Comparison of ENCODE assay signal across 16 cellular contexts in the genomic region with DNA sequence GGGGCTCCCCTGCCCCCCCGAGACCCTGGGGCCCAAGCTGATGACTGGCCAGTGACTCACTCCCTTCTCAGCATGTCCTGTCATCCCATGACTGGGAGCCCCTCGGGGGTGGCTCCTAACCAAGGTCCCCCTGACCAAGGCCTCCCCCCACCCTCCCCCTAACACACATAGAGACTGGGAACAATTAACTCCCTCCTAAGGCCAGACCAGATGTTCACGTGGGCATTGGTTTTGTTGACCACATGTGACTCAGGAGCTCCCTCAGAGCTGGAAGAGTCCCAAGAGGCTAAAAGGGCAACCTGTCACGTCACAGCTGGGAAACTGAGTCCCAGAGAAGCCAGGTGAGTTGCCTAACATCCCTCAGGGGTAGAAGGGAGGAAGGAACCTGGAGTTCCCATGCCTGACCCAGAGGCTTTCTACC. TPM values are rescaled to one million over a fixed set of nuclear protein-coding genes. Genes with fewer than 3 reads are reported as not detected.
DNase-seq lines count a peak whose midpoint lies in the region; ATAC-seq and TF ChIP-seq lines count a peak whose summit lies in the region.
"Had no signal": no experiment of that assay in that cellular context is flagged by ENCODE, and none has a peak within 500 bp of the region (broad histone marks: within the 10 kb centered on the region; RNA-seq: fewer than 3 reads in every experiment).

No MANE protein-coding gene starts in this region.

- H3K27ac Mint-ChIP-seq in osteocyte (ENCODE audit: unreplicated experiment), result peak overlapping the region; percentile 96
- no peak overlapping the region for H3K27ac Mint-ChIP-seq in activated CD4-positive, alpha-beta T cell treated with anti-CD3 and anti-CD28 coated beads, Interleukin-2, amount 10 ng/mL, durations not matched to agents 24 days and 14 days
- H3K27ac Mint-ChIP-seq: activated CD4-positive, alpha-beta memory T cell treated with anti-CD3 and anti-CD28 coated beads for 36 hours; activated naive CD4-positive, alpha-beta T cell treated with anti-CD3 and anti-CD28 coated beads, Interleukin-2, amount 50 U/mL, for 24 hours; CD14-positive monocyte; T-helper 1 cell treated with Interleukin-12 subunit alpha and Interleukin-12 subunit beta and Interleukin-4 antibody, amounts not matched to agents 30 μg/mL and 1 μg/mL, for 36 hours had no signal

- H3K36me3 Mint-ChIP-seq in osteocyte (ENCODE audit: unreplicated experiment), result no peaks in the 10 kb centered on the region
- no peaks in the 10 kb centered on the region for H3K36me3 Mint-ChIP-seq in activated CD4-positive, alpha-beta T cell treated with anti-CD3 and anti-CD28 coated beads, Interleukin-2, amount 10 ng/mL, durations not matched to agents 24 days and 14 days (ENCODE audit: low read depth)
- H3K36me3 Mint-ChIP-seq: activated CD4-positive, alpha-beta memory T cell treated with anti-CD3 and anti-CD28 coated beads for 36 hours; activated naive CD4-positive, alpha-beta T cell treated with anti-CD3 and anti-CD28 coated beads, Interleukin-2, amount 50 U/mL, for 24 hours; CD14-positive monocyte had no signal

- no peak overlapping the region for H3K4me3 Mint-ChIP-seq in osteocyte (ENCODE audit: unreplicated experiment)
- no peak overlapping the region for H3K4me3 Mint-ChIP-seq in activated CD4-positive, alpha-beta T cell treated with anti-CD3 and anti-CD28 coated beads, Interleukin-2, amount 10 ng/mL, durations not matched to agents 24 days and 14 days
- H3K4me3 Mint-ChIP-seq: activated CD4-positive, alpha-beta memory T cell treated with anti-CD3 and anti-CD28 coated beads for 36 hours; activated naive CD4-positive, alpha-beta T cell treated with anti-CD3 and anti-CD28 coated beads, Interleukin-2, amount 50 U/mL, for 24 hours; CD14-positive monocyte; T-helper 1 cell treated with Interleukin-12 subunit alpha and Interleukin-12 subunit beta and Interleukin-4 antibody, amounts not matched to agents 30 μg/mL and 1 μg/mL, for 36 hours had no signal

- no peaks in the 10 kb centered on the region for H3K27me3 Mint-ChIP-seq in osteocyte (ENCODE audit: unreplicated experiment)
- H3K27me3 Mint-ChIP-seq in activated CD4-positive, alpha-beta T cell treated with anti-CD3 and anti-CD28 coated beads, Interleukin-2, amount 10 ng/mL, durations not matched to agents 24 days and 14 days, result no peaks in the 10 kb centered on the region
- H3K27me3 Mint-ChIP-seq: activated CD4-positive, alpha-beta memory T cell treated with anti-CD3 and anti-CD28 coated beads for 36 hours; activated naive CD4-positive, alpha-beta T cell treated with anti-CD3 and anti-CD28 coated beads, Interleukin-2, amount 50 U/mL, for 24 hours had no signal

- H3K9me3 Mint-ChIP-seq in osteocyte (ENCODE audit: unreplicated experiment), result no peaks in the 10 kb centered on the region
- no peaks in the 10 kb centered on the region for H3K9me3 Mint-ChIP-seq in activated CD4-positive, alpha-beta T cell treated with anti-CD3 and anti-CD28 coated beads, Interleukin-2, amount 10 ng/mL, durations not matched to agents 24 days and 14 days
- H3K9me3 Mint-ChIP-seq: activated CD4-positive, alpha-beta memory T cell treated with anti-CD3 and anti-CD28 coated beads for 36 hours; activated naive CD4-positive, alpha-beta T cell treated with anti-CD3 and anti-CD28 coated beads, Interleukin-2, amount 50 U/mL, for 24 hours; T-helper 1 cell treated with Interleukin-12 subunit alpha and Interleukin-12 subunit beta and Interleukin-4 antibody, amounts not matched to agents 30 μg/mL and 1 μg/mL, for 36 hours had no signal

- TF ChIP-seq CTCF in AG09309 (IDR thresholded peaks at IDR 0.05; ENCODE audit: control insufficient read depth, insufficient read depth, low read depth, low read length, missing control alignments) (no peak), osteocyte (IDR thresholded peaks at IDR 0.05) (no peak)

- intact Hi-C loops in activated CD4-positive, alpha-beta T cell treated with anti-CD3 and anti-CD28 coated beads, Interleukin-2, amount 10 ng/mL, durations not matched to agents 24 days and 14 days (cut with micrococcal nuclease), result no loop called here

- no peak overlapping the region for H3K4me3 ChIP-seq in AG09309 (ENCODE audit: control insufficient read depth, low read depth, low read length)

- DNase-seq in AG09309 (ENCODE audit: low read depth) (peak; percentile 70), HT1080 (ENCODE audit: low read depth) (peak; percentile 36), brain pericyte (ENCODE audit: low read depth, low spot score) (peak; percentile 81), osteocyte (ENCODE audit: extremely low spot score, unreplicated experiment) (no peak), foreskin melanocyte (no peak), iPS-NIHi11 (ENCODE audit: low spot score) (no peak)
- DNase-seq in activated CD4-positive, alpha-beta T cell treated with anti-CD3 and anti-CD28 coated beads, Interleukin-2, amount 10 ng/mL, durations not matched to agents 24 days and 14 days, result no peak
- DNase-seq: activated CD4-positive, alpha-beta memory T cell treated with anti-CD3 and anti-CD28 coated beads for 36 hours; effector CD8-positive, alpha-beta T cell; NCI-H2029; retina had no signal

- H3K4me1 Mint-ChIP-seq in osteocyte (ENCODE audit: unreplicated experiment), result peaks cover 81% of the 10 kb centered on the region
- H3K4me1 Mint-ChIP-seq in activated CD4-positive, alpha-beta T cell treated with anti-CD3 and anti-CD28 coated beads, Interleukin-2, amount 10 ng/mL, durations not matched to agents 24 days and 14 days, result no peaks in the 10 kb centered on the region
- H3K4me1 Mint-ChIP-seq: activated naive CD4-positive, alpha-beta T cell treated with anti-CD3 and anti-CD28 coated beads, Interleukin-2, amount 50 U/mL, for 24 hours; CD14-positive monocyte had no signal

- no peak for ATAC-seq in HG03342 (IDR thresholded peaks at IDR 0.05; ENCODE audit: unreplicated experiment)

RNA-seq across cellular contexts. Expression of gene CCN5, which starts 10.6 kb away (rescaled TPM):
- not detected in 2 replicates for total RNA-seq in HT1080 (2014; rRNA removed; shearing (Covaris generic))
- polyA plus RNA-seq in HT1080 (2015; cell fraction: cytosol; rRNA removed), result not detected in 2 replicates
- polyA plus RNA-seq in HT1080 (2015; cell fraction: nucleus; rRNA removed), result 0.20 TPM in 1 of 2 replicates, not detected in the other
- 18.2 and 24.0 TPM in 2 replicates for total RNA-seq in osteocyte
- total RNA-seq in activated CD4-positive, alpha-beta T cell treated with anti-CD3 and anti-CD28 coated beads, Interleukin-2, amount 10 ng/mL, durations not matched to agents 24 days and 14 days, result not detected in 2 replicates
- total RNA-seq: activated CD4-positive, alpha-beta memory T cell treated with anti-CD3 and anti-CD28 coated beads for 36 hours; urinary bladder had no signal
- polyA plus RNA-seq: CD14-positive monocyte had no signal

RNA-seq across cellular contexts. Expression of gene KCNK15, which starts 41.1 kb away (rescaled TPM):
- not detected in 2 replicates for total RNA-seq in HT1080 (2014; rRNA removed; shearing (Covaris generic))
- polyA plus RNA-seq in HT1080 (2015; cell fraction: cytosol; rRNA removed), result 0.05 TPM in 1 of 2 replicates, not detected in the other
- polyA plus RNA-seq in HT1080 (2015; cell fraction: nucleus; rRNA removed), result not detected in 2 replicates
- 17.5 and 21.5 TPM in 2 replicates for total RNA-seq in osteocyte
- total RNA-seq in activated CD4-positive, alpha-beta T cell treated with anti-CD3 and anti-CD28 coated beads, Interleukin-2, amount 10 ng/mL, durations not matched to agents 24 days and 14 days, result 0.44 and 0.76 TPM in 2 replicates
- polyA plus RNA-seq: CD14-positive monocyte had no signal

RNA-seq across cellular contexts. Expression of gene ADA, which starts 53.1 kb away (rescaled TPM):
- total RNA-seq in HT1080 (2014; rRNA removed; shearing (Covaris generic)), result 7.8 and 10.3 TPM in 2 replicates
- 23.2 and 26.9 TPM in 2 replicates for polyA plus RNA-seq in HT1080 (2015; cell fraction: cytosol; rRNA removed)
- polyA plus RNA-seq in HT1080 (2015; cell fraction: nucleus; rRNA removed), result 24.4 and 26.9 TPM in 2 replicates
- total RNA-seq in osteocyte, result 177 and 185 TPM in 2 replicates
- total RNA-seq in activated CD4-positive, alpha-beta T cell treated with anti-CD3 and anti-CD28 coated beads, Interleukin-2, amount 10 ng/mL, durations not matched to agents 24 days and 14 days, result 43.7 and 44.5 TPM in 2 replicates

Comparison
In these comparisons a context has a peak if more than half of its experiments do, and no peak if none do; other contexts are left out.
1. DNase-seq: peak in AG09309 (single experiment), HT1080 (single experiment) and brain pericyte (single experiment); none in osteocyte (single experiment), foreskin melanocyte (single experiment), iPS-NIHi11 (single experiment) and activated CD4-positive, alpha-beta T cell treated with anti-CD3 and anti-CD28 coated beads, Interleukin-2, amount 10 ng/mL, durations not matched to agents 24 days and 14 days (single experiment).
2. RNA of gene CCN5, which starts 10.6 kb away (total RNA-seq): 18.2 to 24.0 TPM in osteocyte; not detected in HT1080 and not detected in activated CD4-positive, alpha-beta T cell treated with anti-CD3 and anti-CD28 coated beads, Interleukin-2, amount 10 ng/mL, durations not matched to agents 24 days and 14 days; every median in the first group is over 10 times any median in the second.
3. RNA of gene KCNK15, which starts 41.1 kb away (total RNA-seq): 17.5 to 21.5 TPM in osteocyte; 0.44 to 0.76 TPM in activated CD4-positive, alpha-beta T cell treated with anti-CD3 and anti-CD28 coated beads, Interleukin-2, amount 10 ng/mL, durations not matched to agents 24 days and 14 days and not detected in HT1080; every median in the first group is over 10 times any median in the second.